ENCODE assay signal across 25 cellular contexts in the genomic region with DNA sequence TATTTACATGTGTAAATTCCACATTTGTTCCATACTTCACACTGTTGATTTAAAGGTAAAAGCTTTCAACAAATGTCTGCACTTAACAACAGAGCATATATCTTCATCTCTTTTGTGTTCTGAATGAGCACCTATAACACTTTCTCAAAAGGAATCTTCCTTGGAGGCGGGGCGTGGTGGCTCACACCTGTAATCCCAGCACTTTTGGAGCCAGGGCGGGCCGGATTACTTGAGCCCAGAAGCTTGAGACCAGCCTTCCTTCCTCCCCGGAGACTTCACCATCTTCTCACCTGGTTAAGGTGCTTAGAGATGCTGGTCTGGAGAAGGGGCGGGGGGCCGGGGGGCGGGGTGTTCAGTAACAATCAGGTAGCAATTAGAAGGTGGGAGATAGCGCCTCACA. TPM values are rescaled to one million over a fixed set of nuclear protein-coding genes. Genes with fewer than 3 reads are reported as not detected.
A peak's percentile ranks its signal among the peaks of the same experiment; 100 is the strongest.
DNase-seq lines count a peak whose midpoint lies in the region; ATAC-seq, FAIRE-seq and TF ChIP-seq lines count a peak whose summit lies in the region.
"Had no signal": no experiment of that assay in that cellular context is flagged by ENCODE, and none has a peak within 500 bp of the region (broad histone marks: within the 10 kb centered on the region; RNA-seq: fewer than 3 reads in every experiment).

No MANE protein-coding gene starts in this region.

- intact Hi-C loops in esophagus muscularis mucosa (cut with DNase I) (no loop called here), tibial artery (cut with DNase I; ENCODE audit: low total_unique reads) (no loop called here), uterus (cut with DNase I; ENCODE audit: low total_unique reads) (no loop called here)

- TF ChIP-seq POLR2A in esophagus muscularis mucosa (IDR thresholded peaks at IDR 0.05; ENCODE audit: low read depth) (no peak), uterus (IDR thresholded peaks at IDR 0.05) (no peak)

- H3K4me1 ChIP-seq in esophagus muscularis mucosa (peaks cover 6 to 45% (median 16%) of the 10 kb centered on the region in 4 donors), tibial artery (peaks cover 0 to 33% (median 4%) of the 10 kb centered on the region in 4 donors), uterus (no peaks in the 10 kb centered on the region)
- H3K4me1 ChIP-seq: BE2C, BLaER1 had no signal

- DNase-seq in D721Med (ENCODE audit: insufficient read length, low spot score) (no peak), WTC11 (ENCODE audit: low spot score) (no peak), esophagus muscularis mucosa (ENCODE audit: extremely low spot score) (peak; percentile 75), tibial artery (no peak), RWPE1 (ENCODE audit: low spot score) (no peak), uterus (no peak), GM10266 (ENCODE audit: extremely low spot score) (no peak)
- DNase-seq: 8988T; ACHN; BE2C; C1 segment of cervical spinal cord; CD4-positive, alpha-beta memory T cell; CD4-positive, CD25-positive, alpha-beta regulatory T cell; CD8-positive, alpha-beta memory T cell; COR-L47; DMS79 treated with DMSO at 0.1 percent for 48 hours; GF-D8 had no signal

- TF ChIP-seq EP300 in esophagus muscularis mucosa (IDR thresholded peaks at IDR 0.05), result no peak

- 82% methylated on average over 8 of the region's 9 CpGs for WGBS in esophagus muscularis mucosa

- H3K27ac ChIP-seq in esophagus muscularis mucosa (replicated peaks in 1 of 4), result no peak overlapping the region
- peak overlapping the region; percentile 37 to 57 for H3K27ac ChIP-seq in tibial artery
- H3K27ac ChIP-seq in RWPE1, result no peak overlapping the region
- H3K27ac ChIP-seq in uterus, result no peak overlapping the region
- H3K27ac ChIP-seq: BLaER1 had no signal

- peak; percentile 50 for ATAC-seq in WTC11
- ATAC-seq: GM12878 had no signal

- H3K36me3 ChIP-seq in esophagus muscularis mucosa, result peaks cover 0 to 2% (median 0%) of the 10 kb centered on the region in 4 donors
- no peaks in the 10 kb centered on the region for H3K36me3 ChIP-seq in tibial artery
- no peaks in the 10 kb centered on the region for H3K36me3 ChIP-seq in uterus
- H3K36me3 ChIP-seq: BE2C, BLaER1 had no signal

- peaks cover 39% of the 10 kb centered on the region for H3K4me1 Mint-ChIP-seq in WTC11
- H3K4me1 Mint-ChIP-seq: CD14-positive monocyte; CD4-positive, alpha-beta memory T cell; CD4-positive, CD25-positive, alpha-beta regulatory T cell; CD8-positive, alpha-beta memory T cell had no signal

- no peaks in the 10 kb centered on the region; the same call in none of the 2 replicates for H3K36me3 Mint-ChIP-seq in WTC11
- H3K36me3 Mint-ChIP-seq: CD14-positive monocyte; CD4-positive, alpha-beta memory T cell; CD4-positive, CD25-positive, alpha-beta regulatory T cell; CD8-positive, alpha-beta memory T cell had no signal

- H3K9me3 ChIP-seq in esophagus muscularis mucosa (no peaks in the 10 kb centered on the region), tibial artery (no peaks in the 10 kb centered on the region), uterus (peaks cover 0 to 2% of the 10 kb centered on the region in 2 donors)
- H3K9me3 ChIP-seq: BE2C, BLaER1 had no signal

- peak; percentile 44 for FAIRE-seq in D721Med (lab: Jason Lieb, UNC)
- FAIRE-seq: A204.1, G401.6, GM12878, GM12892, GM18507 had no signal

- no peak overlapping the region for H3K4me3 Mint-ChIP-seq in WTC11
- H3K4me3 Mint-ChIP-seq: CD14-positive monocyte; CD4-positive, alpha-beta memory T cell; CD4-positive, CD25-positive, alpha-beta regulatory T cell; CD8-positive, alpha-beta memory T cell had no signal

- no peaks in the 10 kb centered on the region for H3K27me3 ChIP-seq in esophagus muscularis mucosa
- H3K27me3 ChIP-seq in tibial artery, result no peaks in the 10 kb centered on the region
- no peaks in the 10 kb centered on the region for H3K27me3 ChIP-seq in uterus
- H3K27me3 ChIP-seq: BLaER1 had no signal

- H3K9me3 Mint-ChIP-seq in WTC11, result no peaks in the 10 kb centered on the region; the same call in 1 of the 2 replicates

- TF ChIP-seq CTCF in D721Med (IDR thresholded peaks at IDR 0.05; ENCODE audit: insufficient read depth, missing control alignments) (no peak), WTC11 (IDR thresholded peaks at IDR 0.05) (no peak), esophagus muscularis mucosa (IDR thresholded peaks at IDR 0.05) (no peak), tibial artery (IDR thresholded peaks at IDR 0.05) (no peak), RWPE1 (conservative IDR thresholded peaks at IDR 0.05; ENCODE audit: low read depth) (no peak), uterus (IDR thresholded peaks at IDR 0.05) (no peak), GM10266 (IDR thresholded peaks at IDR 0.05; ENCODE audit: control insufficient read depth, insufficient read depth, low read depth, missing control alignments) (no peak)

- CTCF ChIA-PET in WTC11 (lab: Charles Lee), result interaction anchor here (1.0 kb wide), 1 partner anchor 17 kb away, joined by 4 read pairs; a partner anchor contains a TSS
- CTCF ChIA-PET in RWPE1 (lab: Yijun Ruan, JAX), result no interaction called here

- H3K27me3 Mint-ChIP-seq in WTC11 (ENCODE audit: low read depth), result no peaks in the 10 kb centered on the region
- H3K27me3 Mint-ChIP-seq: CD4-positive, CD25-positive, alpha-beta regulatory T cell had no signal

- no peak overlapping the region for H3K4me3 ChIP-seq in esophagus muscularis mucosa
- no peak overlapping the region for H3K4me3 ChIP-seq in tibial artery
- no peak overlapping the region for H3K4me3 ChIP-seq in uterus
- H3K4me3 ChIP-seq: BLaER1, GM12878 had no signal

- POLR2A ChIA-PET in WTC11 (lab: Charles Lee), result no interaction called here
- POLR2A ChIA-PET in RWPE1 (lab: Yijun Ruan, JAX; ENCODE audit: low non-redundant PET), result no interaction called here

- H3K27ac Mint-ChIP-seq in WTC11, result no peak overlapping the region
- H3K27ac Mint-ChIP-seq: CD14-positive monocyte; CD4-positive, alpha-beta memory T cell; CD4-positive, CD25-positive, alpha-beta regulatory T cell; CD8-positive, alpha-beta memory T cell had no signal

TF ChIP-seq in WTC11, 78 proteins besides CTCF, POLR2A, EP300 and RAD21 (continues in another document):
- no peak for TF ChIP-seq ZNF263 (CRISPR knock-in tag; IDR thresholded peaks at IDR 0.05; ENCODE audit: low read depth)
- no peak for TF ChIP-seq PRRX2 (CRISPR knock-in tag; IDR thresholded peaks at IDR 0.05)
- TF ChIP-seq, protein P1, sequence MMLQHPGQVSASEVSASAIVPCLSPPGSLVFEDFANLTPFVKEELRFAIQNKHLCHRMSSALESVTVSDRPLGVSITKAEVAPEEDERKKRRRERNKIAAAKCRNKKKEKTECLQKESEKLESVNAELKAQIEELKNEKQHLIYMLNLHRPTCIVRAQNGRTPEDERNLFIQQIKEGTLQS (CRISPR knock-in tag; conservative IDR thresholded peaks at IDR 0.05), result no peak
- no peak for TF ChIP-seq ELF4 (CRISPR knock-in tag; IDR thresholded peaks at IDR 0.05; ENCODE audit: low read depth)
- no peak for TF ChIP-seq FOXP1 (CRISPR knock-in tag; IDR thresholded peaks at IDR 0.05; ENCODE audit: borderline replicate concordance)
- TF ChIP-seq TEAD1 (CRISPR knock-in tag; IDR thresholded peaks at IDR 0.05), result no peak
- no peak for TF ChIP-seq RELA (CRISPR knock-in tag; IDR thresholded peaks at IDR 0.05; ENCODE audit: borderline replicate concordance)
- TF ChIP-seq KAT7 (CRISPR knock-in tag; IDR thresholded peaks at IDR 0.05; ENCODE audit: borderline replicate concordance), result no peak
- TF ChIP-seq SOX15 (CRISPR knock-in tag; IDR thresholded peaks at IDR 0.05), result no peak
- TF ChIP-seq NR1H2 (CRISPR knock-in tag; IDR thresholded peaks at IDR 0.05), result no peak
- no peak for TF ChIP-seq TEAD4 (CRISPR knock-in tag; IDR thresholded peaks at IDR 0.05)
- TF ChIP-seq TCF7 (CRISPR knock-in tag; IDR thresholded peaks at IDR 0.05; ENCODE audit: low read depth), result no peak
- TF ChIP-seq, protein P2, sequence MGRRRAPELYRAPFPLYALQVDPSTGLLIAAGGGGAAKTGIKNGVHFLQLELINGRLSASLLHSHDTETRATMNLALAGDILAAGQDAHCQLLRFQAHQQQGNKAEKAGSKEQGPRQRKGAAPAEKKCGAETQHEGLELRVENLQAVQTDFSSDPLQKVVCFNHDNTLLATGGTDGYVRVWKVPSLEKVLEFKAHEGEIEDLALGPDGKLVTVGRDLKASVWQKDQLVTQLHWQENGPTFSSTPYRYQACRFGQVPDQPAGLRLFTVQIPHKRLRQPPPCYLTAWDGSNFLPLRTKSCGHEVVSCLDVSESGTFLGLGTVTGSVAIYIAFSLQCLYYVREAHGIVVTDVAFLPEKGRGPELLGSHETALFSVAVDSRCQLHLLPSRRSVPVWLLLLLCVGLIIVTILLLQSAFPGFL (CRISPR knock-in tag; IDR thresholded peaks at IDR 0.05; ENCODE audit: borderline replicate concordance), result no peak
- no peak for TF ChIP-seq ESRRA (CRISPR knock-in tag; IDR thresholded peaks at IDR 0.05; ENCODE audit: borderline replicate concordance)
- no peak for TF ChIP-seq CBFB (CRISPR knock-in tag; IDR thresholded peaks at IDR 0.05; ENCODE audit: low read depth)
- TF ChIP-seq, protein P3, sequence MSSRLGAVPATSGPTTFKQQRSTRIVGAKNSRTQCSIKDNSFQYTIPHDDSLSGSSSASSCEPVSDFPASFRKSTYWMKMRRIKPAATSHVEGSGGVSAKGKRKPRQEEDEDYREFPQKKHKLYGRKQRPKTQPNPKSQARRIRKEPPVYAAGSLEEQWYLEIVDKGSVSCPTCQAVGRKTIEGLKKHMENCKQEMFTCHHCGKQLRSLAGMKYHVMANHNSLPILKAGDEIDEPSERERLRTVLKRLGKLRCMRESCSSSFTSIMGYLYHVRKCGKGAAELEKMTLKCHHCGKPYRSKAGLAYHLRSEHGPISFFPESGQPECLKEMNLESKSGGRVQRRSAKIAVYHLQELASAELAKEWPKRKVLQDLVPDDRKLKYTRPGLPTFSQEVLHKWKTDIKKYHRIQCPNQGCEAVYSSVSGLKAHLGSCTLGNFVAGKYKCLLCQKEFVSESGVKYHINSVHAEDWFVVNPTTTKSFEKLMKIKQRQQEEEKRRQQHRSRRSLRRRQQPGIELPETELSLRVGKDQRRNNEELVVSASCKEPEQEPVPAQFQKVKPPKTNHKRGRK (CRISPR knock-in tag; IDR thresholded peaks at IDR 0.05; ENCODE audit: borderline replicate concordance), result no peak
- no peak for TF ChIP-seq ZNF232 (CRISPR knock-in tag; IDR thresholded peaks at IDR 0.05)

RNA-seq across cellular contexts. Expression of a gene that starts 16.5 kb away (rescaled TPM):
- total RNA-seq in WTC11 (2021) (5.9 to 7.9 TPM (median 6.0 TPM) in 3 replicates), esophagus muscularis mucosa (10 to 100 TPM; 29.8 to 56.3 (median 38.9) TPM), uterus (1 to 10 TPM in 3 of 4 donors, under 1 TPM in 1; 0.88 to 8.4 (median 5.5) TPM)
- total RNA-seq: CD4-positive, alpha-beta memory T cell; GM12878 had no signal

RNA-seq across cellular contexts. Expression of a gene that starts 54.2 kb away (rescaled TPM):
- total RNA-seq in WTC11 (2021), result not detected in 3 replicates
- not detected for total RNA-seq in esophagus muscularis mucosa
- total RNA-seq in uterus, result not detected
- total RNA-seq: A673; CD4-positive, alpha-beta memory T cell; CD4-positive, CD25-positive, alpha-beta regulatory T cell; CD8-positive, alpha-beta memory T cell; GM12878 had no signal

Comparison
In these comparisons a context has a peak if more than half of its experiments do, and no peak if none do; other contexts are left out.
1. H3K27ac ChIP-seq: peak in tibial artery (2 of 2); none in esophagus muscularis mucosa (0 of 4), RWPE1 (single experiment) and uterus (0 of 2).